In genomic region chr22:20080445-20080775, GRCh38 we compare ENCODE assay signal across 8 cellular contexts. TPM values are rescaled to one million over a fixed set of nuclear protein-coding genes. Genes with fewer than 3 reads are reported as not detected.
A peak's percentile ranks its signal among the peaks of the same experiment; 100 is the strongest.
DNase-seq lines count a peak whose midpoint lies in the region; ATAC-seq and TF ChIP-seq lines count a peak whose summit lies in the region.

No MANE protein-coding gene starts in this region.

- H3K36me3 ChIP-seq in BLaER1 treated with 17β-estradiol and CSF1 and Interleukin-3, amounts not matched to agents 10 nM and 100 nM = peaks cover under 1 to 42% (median 15%) of the 10 kb centered on the region in 11 experiments; a peak in 20 of 22 replicates
- H3K36me3 ChIP-seq in SJCRH30 = peaks cover 11% of the 10 kb centered on the region
- peaks cover under 1% of the 10 kb centered on the region for H3K36me3 ChIP-seq in adipocyte (ENCODE audit: control insufficient read depth, insufficient read depth, low read length, severe bottlenecking)
- H3K36me3 ChIP-seq in right atrium auricular region = no peaks in the 10 kb centered on the region
- H3K36me3 ChIP-seq in aorta (ENCODE audit: control insufficient read depth in 1 of 2, insufficient read depth in 2 of 2, low read length in 1 of 2) = no peaks in the 10 kb centered on the region

- TF ChIP-seq CTCF in right atrium auricular region (IDR thresholded peaks at IDR 0.05) = no peak

- peaks cover 28 to 50% (median 45%) of the 10 kb centered on the region in 11 experiments; a peak in 21 of 22 replicates for H4K20me1 ChIP-seq in BLaER1 treated with 17β-estradiol and CSF1 and Interleukin-3, amounts not matched to agents 10 nM and 100 nM

- peak; percentile 63 to 65 for DNase-seq in SJCRH30
- DNase-seq in adipocyte (ENCODE audit: low read depth) = peak; percentile 88
- peak; percentile 63 for DNase-seq in right atrium auricular region (ENCODE audit: low spot score)
- DNase-seq in sciatic nerve (ENCODE audit: low spot score) = peak; percentile 75
- DNase-seq in aorta = peak; percentile 72 to 89

- H3K4me3 ChIP-seq in BLaER1 treated with 17β-estradiol and CSF1 and Interleukin-3, amounts not matched to agents 10 nM and 100 nM = peak overlapping the region; percentile 74 to 95 (median 81)
- H3K4me3 ChIP-seq in SJCRH30 (peak overlapping the region; percentile 90), adipocyte (ENCODE audit: low read length) (peak overlapping the region; percentile 95), right atrium auricular region (peak overlapping the region; percentile 69 to 87), aorta (ENCODE audit: low read length in 2 of 2) (peak overlapping the region; percentile 68 to 91)

- peaks cover 49 to 56% (median 53%) of the 10 kb centered on the region in 10 experiments for H3K4me1 ChIP-seq in BLaER1 treated with 17β-estradiol and CSF1 and Interleukin-3, amounts not matched to agents 10 nM and 100 nM
- H3K4me1 ChIP-seq in SJCRH30 (0 out of 2 replicates have a peak, but pooled peaks cover 3% of the 10 kb centered on the region), adipocyte (ENCODE audit: control insufficient read depth, insufficient read depth, low read length) (peaks cover 22% of the 10 kb centered on the region), right atrium auricular region (peaks cover 0 to 49% of the 10 kb centered on the region in 2 donors), aorta (ENCODE audit: control insufficient read depth in 1 of 2, insufficient read depth in 2 of 2, low read length in 2 of 2) (no peaks in the 10 kb centered on the region)

- ATAC-seq in GM19025 (IDR thresholded peaks at IDR 0.05; ENCODE audit: low read depth, unreplicated experiment) (peak; percentile 75), HG03175 (IDR thresholded peaks at IDR 0.05; ENCODE audit: unreplicated experiment) (peak; percentile 70), sciatic nerve (peak; percentile 25), aorta (ENCODE audit: low FRiP score) (peak; percentile 24)

- no peaks in the 10 kb centered on the region for H3K27me3 ChIP-seq in BLaER1 treated with 17β-estradiol and CSF1 and Interleukin-3, amounts not matched to agents 10 nM and 100 nM
- no peaks in the 10 kb centered on the region for H3K27me3 ChIP-seq in SJCRH30
- H3K27me3 ChIP-seq in adipocyte (replicated peaks; ENCODE audit: control insufficient read depth, insufficient read depth, low read length) = no peaks in the 10 kb centered on the region
- no peaks in the 10 kb centered on the region for H3K27me3 ChIP-seq in right atrium auricular region
- H3K27me3 ChIP-seq in aorta (ENCODE audit: control insufficient read depth in 1 of 2, insufficient read depth in 2 of 2, low read length in 1 of 2) = no peaks in the 10 kb centered on the region

- peak overlapping the region; percentile 89 to 99 (median 96) for H3K9ac ChIP-seq in BLaER1 treated with 17β-estradiol and CSF1 and Interleukin-3, amounts not matched to agents 10 nM and 100 nM
- H3K9ac ChIP-seq in adipocyte (ENCODE audit: low read length) = peak overlapping the region; percentile 95

- H3K9me3 ChIP-seq in BLaER1 treated with 17β-estradiol and CSF1 and Interleukin-3, amounts not matched to agents 10 nM and 100 nM (replicated peaks in 1 of 11) = no peaks in the 10 kb centered on the region
- H3K9me3 ChIP-seq in SJCRH30 (replicated peaks) (no peaks in the 10 kb centered on the region), adipocyte (ENCODE audit: control insufficient read depth, low read length) (no peaks in the 10 kb centered on the region), right atrium auricular region (no peaks in the 10 kb centered on the region), aorta (ENCODE audit: control insufficient read depth, low read length) (no peaks in the 10 kb centered on the region)

- H3K27ac ChIP-seq in BLaER1 treated with 17β-estradiol and CSF1 and Interleukin-3, amounts not matched to agents 10 nM and 100 nM = peak overlapping the region; percentile 75 to 98 (median 94); a peak in 21 of 22 replicates
- peak overlapping the region; percentile 85 for H3K27ac ChIP-seq in SJCRH30
- peak overlapping the region; percentile 87 for H3K27ac ChIP-seq in right atrium auricular region
- H3K27ac ChIP-seq in aorta (ENCODE audit: low read depth in 1 of 2, low read length in 2 of 2) = peak overlapping the region; percentile 46 to 60

- H3K4me2 ChIP-seq in BLaER1 treated with 17β-estradiol and CSF1 and Interleukin-3, amounts not matched to agents 10 nM and 100 nM = peak overlapping the region; percentile 92 to 100 (median 98)

- WGBS in aorta, 2 donors = 0 to 1% methylated on average over 26 to 34 of the region's 34 CpGs

- intact Hi-C loops in sciatic nerve (cut with DNase I) (no loop called here), aorta (cut with DNase I) (loop anchor here (2.0 to 10.0 kb wide), 4 partner anchors 36 to 106 kb away; partner anchors contain the start of genes RANBP1 (in 2 of the 2), TRMT2A (in 2 of the 2) and TANGO2 (in 1 of the 2))

RNA-seq across cellular contexts. Expression of gene DGCR8, which starts 0.4 kb away (rescaled TPM):
- total RNA-seq in SJCRH30 (2014; rRNA removed; shearing (Covaris generic)) = 30.0 and 39.3 TPM in 2 replicates
- 10 to 100 TPM in 1 of 2 donors, 1 to 10 TPM in 1; 8.3 to 12.1 TPM for total RNA-seq in right atrium auricular region
- 37.6 TPM for total RNA-seq in sciatic nerve
- 10 to 100 TPM; 31.9 to 43.9 TPM for total RNA-seq in aorta
- 10 to 100 TPM in 1 of 2 donors, 1 to 10 TPM in 1; 5.5 to 22.5 TPM for polyA plus RNA-seq in aorta

RNA-seq across cellular contexts. Expression of gene RANBP1, which starts 35.5 kb away (rescaled TPM):
- 624 and 627 TPM in 2 replicates for total RNA-seq in SJCRH30 (2014; rRNA removed; shearing (Covaris generic))
- total RNA-seq in right atrium auricular region (10 to 100 TPM; 63.6 to 96.5 TPM), sciatic nerve (58.8 TPM), aorta (10 to 100 TPM; 49.8 to 54.7 TPM)
- polyA plus RNA-seq in aorta = 10 to 100 TPM; 57.6 to 75.0 TPM

RNA-seq across cellular contexts. Expression of gene TRMT2A, which starts 36.6 kb away (rescaled TPM):
- 23.6 and 28.3 TPM in 2 replicates for total RNA-seq in SJCRH30 (2014; rRNA removed; shearing (Covaris generic))
- total RNA-seq in right atrium auricular region (10 to 100 TPM; 16.0 to 17.6 TPM), sciatic nerve (46.8 TPM), aorta (10 to 100 TPM; 42.5 to 49.8 TPM)
- 100 to 1,000 TPM in 1 of 2 donors, 10 to 100 TPM in 1; 15.9 to 152 TPM for polyA plus RNA-seq in aorta

RNA-seq across cellular contexts. Expression of gene ZDHHC8, which starts 51.2 kb away (rescaled TPM):
- 13.6 and 16.4 TPM in 2 replicates for total RNA-seq in SJCRH30 (2014; rRNA removed; shearing (Covaris generic))
- total RNA-seq in right atrium auricular region (10 to 100 TPM; 13.5 to 16.6 TPM), sciatic nerve (143 TPM), aorta (10 to 100 TPM; 56.0 to 71.9 TPM)
- polyA plus RNA-seq in aorta = 10 to 100 TPM in 1 of 2 donors, 1 to 10 TPM in 1; 6.3 to 37.1 TPM

RNA-seq across cellular contexts. Expression of gene TANGO2, which starts 59.5 kb away (rescaled TPM):
- total RNA-seq in SJCRH30 (2014; rRNA removed; shearing (Covaris generic)) = 8.1 and 9.4 TPM in 2 replicates
- total RNA-seq in right atrium auricular region (100 to 1,000 TPM in 1 of 2 donors, 10 to 100 TPM in 1; 95.2 to 101 TPM), sciatic nerve (28.4 TPM), aorta (10 to 100 TPM; 35.2 to 45.3 TPM)
- 10 to 100 TPM; 24.8 to 38.0 TPM for polyA plus RNA-seq in aorta

Comparison
In these comparisons a context has a peak if more than half of its experiments do, and no peak if none do; other contexts are left out.
1. Peak in every context shown above with its lines: DNase-seq, ATAC-seq, H3K4me3 ChIP-seq and H3K27ac ChIP-seq.
2. ATAC-seq: peak in every context shown above with its lines; median percentile 75 in GM19025; 70 in HG03175; 25 in sciatic nerve; 24 in aorta.